Comparison of ENCODE assay signal across 1 cellular context in genomic region chr10:120800528-120801323, GRCh38.
TF ChIP-seq lines count a peak whose summit lies in the region.

No MANE protein-coding gene starts in this region.

TF ChIP-seq in GM23338, 12 proteins besides CTCF, POLR2A, EP300 and RAD21:
- TF ChIP-seq ZNF462 (CRISPR knock-in tag; IDR thresholded peaks at IDR 0.05) (peak; percentile 86), NANOG (IDR thresholded peaks at IDR 0.05; ENCODE audit: borderline replicate concordance) (peak; percentile 45; the same call in 1 of the 2 replicates), CREB1 (CRISPR knock-in tag; IDR thresholded peaks at IDR 0.05; ENCODE audit: low read depth) (no peak), JUNB (IDR thresholded peaks at IDR 0.05; ENCODE audit: unreplicated experiment) (no peak)
